ENCODE assay signal across 15 cellular contexts in genomic region chr3:188345223-188345622, GRCh38.
A peak's percentile ranks its signal among the peaks of the same experiment; 100 is the strongest.
DNase-seq lines count a peak whose midpoint lies in the region; ATAC-seq, FAIRE-seq and TF ChIP-seq lines count a peak whose summit lies in the region.
"Had no signal": no experiment of that assay in that cellular context is flagged by ENCODE, and none has a peak within 500 bp of the region (broad histone marks: within the 10 kb centered on the region; RNA-seq: fewer than 3 reads in every experiment).

No MANE protein-coding gene starts in this region.

- DNase-seq in K562 (ENCODE audit: extremely low read depth in 1 of 4, low spot score in 3 of 4) = no peak
- peak; percentile 33 for DNase-seq in iPS-NIHi11 (ENCODE audit: low spot score)
- DNase-seq in skeletal muscle cell (ENCODE audit: low read depth) = peak; percentile 41
- DNase-seq in NCI-H526 treated with DMSO at 0.1 percent for 48 hours (lab: John Stamatoyannopoulos, UW) = no peak
- DNase-seq in activated CD8-positive, alpha-beta T cell treated with anti-CD3 and anti-CD28 coated beads for 36 hours = no peak
- DNase-seq in DMS 273 (lab: John Stamatoyannopoulos, UW; ENCODE audit: unreplicated experiment) = no peak
- DNase-seq: activated CD8-positive, alpha-beta memory T cell treated with anti-CD3 and anti-CD28 coated beads for 24 hours; CD8-positive, alpha-beta memory T cell; dorsolateral prefrontal cortex; H7; naive B cell; NCI-H2029 had no signal

- H3K4me1 ChIP-seq in HEK293 (ENCODE audit: control insufficient read depth, insufficient read depth, low read length) (peaks cover 5% of the 10 kb centered on the region; the same call in 1 of the 2 replicates), K562 (replicated peaks in 1 of 2; ENCODE audit: control insufficient read depth in 2 of 2, insufficient read depth in 2 of 2, low read length in 2 of 2) (no peaks in the 10 kb centered on the region)

- POLR2A ChIA-PET in HEK293 (lab: Yijun Ruan, JAX) = no interaction called here
- POLR2A ChIA-PET in K562 (lab: Yijun Ruan, JAX) = no interaction called here
- POLR2A ChIA-PET in activated CD8-positive, alpha-beta T cell treated with anti-CD3 and anti-CD28 coated beads for 36 hours (lab: Charles Lee) = no interaction called here

- TF ChIP-seq POLR2A in K562 (conservative IDR thresholded peaks at IDR 0.05) = no peak

- TF ChIP-seq EP300 in K562 (IDR thresholded peaks at IDR 0.05; ENCODE audit: low read length) = no peak

- H2AFZ ChIP-seq in K562 (ENCODE audit: low read depth, low read length) = no peak overlapping the region

- H3K27me3 ChIP-seq in K562 (ENCODE audit: control insufficient read depth in 2 of 2, insufficient read depth in 2 of 2, low read length in 2 of 2) = no peaks in the 10 kb centered on the region
- H3K27me3 ChIP-seq: dorsolateral prefrontal cortex had no signal

- no peak for TF ChIP-seq RAD21 in K562 (CRISPR knock-in tag; conservative IDR thresholded peaks at IDR 0.05 in 1 of 2, IDR thresholded peaks at IDR 0.05 in 1 of 2)

- H4K20me1 ChIP-seq in K562 (replicated peaks; ENCODE audit: control insufficient read depth, insufficient read depth, low read length) = no peaks in the 10 kb centered on the region

- H3K79me2 ChIP-seq in K562 (ENCODE audit: control insufficient read depth, insufficient read depth, low read length) = no peaks in the 10 kb centered on the region

- peaks cover 2% of the 10 kb centered on the region for H3K36me3 Mint-ChIP-seq in activated CD8-positive, alpha-beta T cell treated with anti-CD3 and anti-CD28 coated beads for 36 hours (ENCODE audit: low read depth)

- CTCF ChIA-PET in HEK293 (lab: Yijun Ruan, JAX) = no interaction called here
- CTCF ChIA-PET in K562 (lab: Yijun Ruan, JAX; ENCODE audit: low intra/inter-chr PET ratio) = no interaction called here
- CTCF ChIA-PET in activated CD8-positive, alpha-beta T cell treated with anti-CD3 and anti-CD28 coated beads for 36 hours (lab: Charles Lee) = no interaction called here

- H3K4me3 Mint-ChIP-seq in activated CD8-positive, alpha-beta T cell treated with anti-CD3 and anti-CD28 coated beads for 36 hours = no peak overlapping the region
- H3K4me3 Mint-ChIP-seq: activated naive CD4-positive, alpha-beta T cell treated with anti-CD3 and anti-CD28 coated beads, Interleukin-2, amount 50 U/mL, for 24 hours; CD8-positive, alpha-beta memory T cell; naive B cell had no signal

- H3K9me3 Mint-ChIP-seq in activated CD8-positive, alpha-beta T cell treated with anti-CD3 and anti-CD28 coated beads for 36 hours = no peaks in the 10 kb centered on the region
- H3K9me3 Mint-ChIP-seq: activated naive CD4-positive, alpha-beta T cell treated with anti-CD3 and anti-CD28 coated beads, Interleukin-2, amount 50 U/mL, for 24 hours; CD8-positive, alpha-beta memory T cell; naive B cell had no signal

- no peak overlapping the region for H3K27ac Mint-ChIP-seq in activated CD8-positive, alpha-beta T cell treated with anti-CD3 and anti-CD28 coated beads for 36 hours
- H3K27ac Mint-ChIP-seq: activated naive CD4-positive, alpha-beta T cell treated with anti-CD3 and anti-CD28 coated beads, Interleukin-2, amount 50 U/mL, for 24 hours; CD8-positive, alpha-beta memory T cell had no signal

- no peaks in the 10 kb centered on the region for H3K9me1 ChIP-seq in K562 (ENCODE audit: control insufficient read depth, insufficient read depth, low read length)

- no peak overlapping the region for H3K9ac ChIP-seq in K562 (ENCODE audit: insufficient read depth in 1 of 2, low read depth in 2 of 2, low read length in 2 of 2)

- H3K36me3 ChIP-seq in HEK293 (ENCODE audit: control insufficient read depth in 2 of 2, insufficient read depth in 1 of 2, low read length in 2 of 2) (no peaks in the 10 kb centered on the region), K562 (ENCODE audit: control insufficient read depth, insufficient read depth, low read length) (no peaks in the 10 kb centered on the region)

- no peak for ATAC-seq in K562
- no peak for ATAC-seq in GM21515 (IDR thresholded peaks at IDR 0.05; ENCODE audit: unreplicated experiment)
- no peak for ATAC-seq in activated CD8-positive, alpha-beta T cell treated with anti-CD3 and anti-CD28 coated beads for 36 hours

- no peaks in the 10 kb centered on the region for H3K27me3 Mint-ChIP-seq in activated CD8-positive, alpha-beta T cell treated with anti-CD3 and anti-CD28 coated beads for 36 hours
- H3K27me3 Mint-ChIP-seq: activated naive CD4-positive, alpha-beta T cell treated with anti-CD3 and anti-CD28 coated beads, Interleukin-2, amount 50 U/mL, for 24 hours; naive B cell had no signal

- intact Hi-C loops in K562 (cut with micrococcal nuclease) = no loop called here
- intact Hi-C loops in activated CD8-positive, alpha-beta T cell treated with anti-CD3 and anti-CD28 coated beads for 36 hours (cut with micrococcal nuclease) = no loop called here

- no peak overlapping the region for H3K4me2 ChIP-seq in K562 (ENCODE audit: insufficient read depth, low read length)

- BruUV-seq in K562 (replicated peaks; lab: Mats Ljungman, UMichigan) = no TSS peak

- FAIRE-seq in K562 (lab: Jason Lieb, UNC) = no peak

- H3K4me1 Mint-ChIP-seq in activated CD8-positive, alpha-beta T cell treated with anti-CD3 and anti-CD28 coated beads for 36 hours (ENCODE audit: low read depth) = peaks cover 23% of the 10 kb centered on the region

- H3K4me3 ChIP-seq in HEK293 (ENCODE audit: low read depth, low read length) = no peak overlapping the region
- no peak overlapping the region for H3K4me3 ChIP-seq in K562
- no peak overlapping the region for H3K4me3 ChIP-seq in skeletal muscle cell (ENCODE audit: low read depth, low read length)

- no peaks in the 10 kb centered on the region for H3K9me3 ChIP-seq in HEK293 (ENCODE audit: control insufficient read depth, insufficient read depth, low read depth, low read length)
- no peaks in the 10 kb centered on the region for H3K9me3 ChIP-seq in K562 (replicated peaks; ENCODE audit: control insufficient read depth, insufficient read depth, low read depth, low read length)

- in situ Hi-C loops in K562 (cut with MboI) = no loop called here

- WGBS in K562 (ENCODE audit: insufficient coverage, low coverage, missing lambda C conversion rate) = 0% methylated on average over 5 of the region's 5 CpGs

- no peak for TF ChIP-seq CTCF in HEK293 (tag by site-specific recombination; IDR thresholded peaks at IDR 0.05)
- TF ChIP-seq CTCF in K562 (IDR thresholded peaks at IDR 0.05 in 2 of 3, conservative IDR thresholded peaks at IDR 0.05 in 1 of 3; ENCODE audit: insufficient read depth in 2 of 3, low read depth in 1 of 3, low read length in 3 of 3) = no peak
- no peak for TF ChIP-seq CTCF in activated CD8-positive, alpha-beta T cell treated with anti-CD3 and anti-CD28 coated beads for 36 hours (IDR thresholded peaks at IDR 0.05)

- no peak overlapping the region for H3K27ac ChIP-seq in HEK293 (ENCODE audit: extremely low read depth, low read depth, low read length)
- H3K27ac ChIP-seq in K562 (ENCODE audit: extremely low read depth, low read depth, low read length) = no peak overlapping the region

TF ChIP-seq in HEK293, 187 proteins besides CTCF, POLR2A, EP300 and RAD21 (continues in another document):
- TF ChIP-seq PRDM1 (tag by site-specific recombination; IDR thresholded peaks at IDR 0.05) (peak; percentile 35; the same call in 1 of the 2 replicates), ZNF473 (tag by site-specific recombination; IDR thresholded peaks at IDR 0.05) (no peak), MEIS1 (CRISPR knock-in tag; IDR thresholded peaks at IDR 0.05; ENCODE audit: borderline replicate concordance) (no peak)

TF ChIP-seq in K562, 482 proteins besides CTCF, POLR2A, EP300 and RAD21:
- TF ChIP-seq ZFPM2 (CRISPR knock-in tag; IDR thresholded peaks at IDR 0.05) = no peak
- no peak for TF ChIP-seq PTTG1 (tag; IDR thresholded peaks at IDR 0.05; ENCODE audit: low read depth)
- TF ChIP-seq, protein P1, sequence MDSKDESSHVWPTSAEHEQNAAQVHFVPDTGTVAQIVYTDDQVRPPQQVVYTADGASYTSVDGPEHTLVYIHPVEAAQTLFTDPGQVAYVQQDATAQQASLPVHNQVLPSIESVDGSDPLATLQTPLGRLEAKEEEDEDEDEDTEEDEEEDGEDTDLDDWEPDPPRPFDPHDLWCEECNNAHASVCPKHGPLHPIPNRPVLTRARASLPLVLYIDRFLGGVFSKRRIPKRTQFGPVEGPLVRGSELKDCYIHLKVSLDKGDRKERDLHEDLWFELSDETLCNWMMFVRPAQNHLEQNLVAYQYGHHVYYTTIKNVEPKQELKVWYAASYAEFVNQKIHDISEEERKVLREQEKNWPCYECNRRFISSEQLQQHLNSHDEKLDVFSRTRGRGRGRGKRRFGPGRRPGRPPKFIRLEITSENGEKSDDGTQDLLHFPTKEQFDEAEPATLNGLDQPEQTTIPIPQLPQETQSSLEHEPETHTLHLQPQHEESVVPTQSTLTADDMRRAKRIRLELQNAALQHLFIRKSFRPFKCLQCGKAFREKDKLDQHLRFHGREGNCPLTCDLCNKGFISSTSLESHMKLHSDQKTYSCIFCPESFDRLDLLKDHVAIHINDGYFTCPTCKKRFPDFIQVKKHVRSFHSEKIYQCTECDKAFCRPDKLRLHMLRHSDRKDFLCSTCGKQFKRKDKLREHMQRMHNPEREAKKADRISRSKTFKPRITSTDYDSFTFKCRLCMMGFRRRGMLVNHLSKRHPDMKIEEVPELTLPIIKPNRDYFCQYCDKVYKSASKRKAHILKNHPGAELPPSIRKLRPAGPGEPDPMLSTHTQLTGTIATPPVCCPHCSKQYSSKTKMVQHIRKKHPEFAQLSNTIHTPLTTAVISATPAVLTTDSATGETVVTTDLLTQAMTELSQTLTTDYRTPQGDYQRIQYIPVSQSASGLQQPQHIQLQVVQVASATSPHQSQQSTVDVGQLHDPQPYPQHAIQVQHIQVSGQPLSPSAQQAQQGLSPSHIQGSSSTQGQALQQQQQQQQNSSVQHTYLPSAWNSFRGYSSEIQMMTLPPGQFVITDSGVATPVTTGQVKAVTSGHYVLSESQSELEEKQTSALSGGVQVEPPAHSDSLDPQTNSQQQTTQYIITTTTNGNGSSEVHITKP (IDR thresholded peaks at IDR 0.05; ENCODE audit: partially characterized antibody) = peak; percentile 14

Comparison
In these comparisons a context has a peak if more than half of its experiments do, and no peak if none do; other contexts are left out.
1. DNase-seq: peak in iPS-NIHi11 (single experiment) and skeletal muscle cell (single experiment); none in K562 (0 of 4), NCI-H526 treated with DMSO at 0.1 percent for 48 hours (single experiment), activated CD8-positive, alpha-beta T cell treated with anti-CD3 and anti-CD28 coated beads for 36 hours (single experiment) and DMS 273 (single experiment).